22 cellular contexts compared by ENCODE assay signal in the genomic region with DNA sequence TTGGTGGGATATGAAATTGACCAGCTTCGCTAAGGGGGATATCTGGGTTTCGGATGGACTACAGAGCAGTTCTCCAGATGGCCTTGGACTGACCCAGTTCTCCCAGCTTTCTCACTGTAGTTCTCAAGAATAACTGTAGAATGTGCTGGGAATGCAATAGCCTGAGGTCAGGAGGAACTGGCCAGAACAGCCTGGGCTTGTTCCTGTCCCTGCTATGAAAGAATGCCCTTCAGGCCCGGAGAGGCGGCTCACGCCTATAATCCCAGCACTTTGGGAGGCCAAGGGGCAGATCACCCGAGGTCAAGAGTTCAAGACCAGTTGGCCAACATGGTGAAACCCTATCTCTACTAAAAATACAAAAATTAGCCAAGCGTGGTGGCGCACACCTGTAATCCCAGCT. TPM values are rescaled to one million over a fixed set of nuclear protein-coding genes. Genes with fewer than 3 reads are reported as not detected.
DNase-seq lines count a peak whose midpoint lies in the region; ATAC-seq and TF ChIP-seq lines count a peak whose summit lies in the region.
"Had no signal": no experiment of that assay in that cellular context is flagged by ENCODE, and none has a peak within 500 bp of the region (broad histone marks: within the 10 kb centered on the region; RNA-seq: fewer than 3 reads in every experiment).

No MANE protein-coding gene starts in this region.

- H3K4me1 Mint-ChIP-seq in endothelial cell (ENCODE audit: unreplicated experiment): peaks cover 21% of the 10 kb centered on the region

- peak; percentile 89 for DNase-seq in ELF-1 (ENCODE audit: low read depth, low spot score)
- DNase-seq in foreskin melanocyte: peak; percentile 82
- peak; percentile 80 for DNase-seq in islet precursor cell
- peak; percentile 21 for DNase-seq in testis
- DNase-seq in endothelial cell (ENCODE audit: low spot score): no peak
- no peak for DNase-seq in occipital lobe (lab: John Stamatoyannopoulos, UW)
- no peak for DNase-seq in DMS79 (lab: John Stamatoyannopoulos, UW)
- DNase-seq: 8988T; ACHN; BE2C; C1 segment of cervical spinal cord; Calu3; CD4-positive, alpha-beta memory T cell; CD4-positive, CD25-positive, alpha-beta regulatory T cell; CD8-positive, alpha-beta memory T cell; COR-L47; DND-41; EL; GF-D8 had no signal

- intact Hi-C loops in testis (cut with DNase I; ENCODE audit: low total_unique reads): no loop called here

- WGBS in testis, 2 donors: 72 to 74% methylated on average over 8 of the region's 8 CpGs

- H3K9me3 ChIP-seq in testis: no peaks in the 10 kb centered on the region
- H3K9me3 ChIP-seq: BE2C, BLaER1 had no signal

- TF ChIP-seq CTCF in testis (IDR thresholded peaks at IDR 0.05) (no peak), endothelial cell (IDR thresholded peaks at IDR 0.05; ENCODE audit: unreplicated experiment) (no peak)

- no peak overlapping the region for H3K4me3 Mint-ChIP-seq in endothelial cell (ENCODE audit: unreplicated experiment)
- H3K4me3 Mint-ChIP-seq: CD14-positive monocyte; CD4-positive, CD25-positive, alpha-beta regulatory T cell; CD8-positive, alpha-beta memory T cell had no signal

- H3K27ac ChIP-seq in testis: no peak overlapping the region
- H3K27ac ChIP-seq: BLaER1 had no signal

- no peaks in the 10 kb centered on the region for H3K9me3 Mint-ChIP-seq in endothelial cell (ENCODE audit: unreplicated experiment)
- H3K9me3 Mint-ChIP-seq: CD4-positive, alpha-beta memory T cell; CD8-positive, alpha-beta memory T cell had no signal

- ATAC-seq in GM21786 (IDR thresholded peaks at IDR 0.05; ENCODE audit: unreplicated experiment): no peak

- no peaks in the 10 kb centered on the region for H3K27me3 ChIP-seq in testis
- H3K27me3 ChIP-seq: BE2C, BLaER1 had no signal

- H3K4me3 ChIP-seq in testis: no peak overlapping the region
- H3K4me3 ChIP-seq: BLaER1 had no signal

- H3K36me3 Mint-ChIP-seq in endothelial cell (ENCODE audit: low read depth, unreplicated experiment): no peaks in the 10 kb centered on the region
- H3K36me3 Mint-ChIP-seq: CD14-positive monocyte; CD4-positive, alpha-beta memory T cell; CD4-positive, CD25-positive, alpha-beta regulatory T cell; CD8-positive, alpha-beta memory T cell had no signal

- no peak for TF ChIP-seq POLR2A in testis (IDR thresholded peaks at IDR 0.05)

- H3K36me3 ChIP-seq in testis (ENCODE audit: low read depth, missing control alignments): no peaks in the 10 kb centered on the region
- H3K36me3 ChIP-seq: BE2C, BLaER1 had no signal

- H3K4me1 ChIP-seq in testis: peaks cover 40% of the 10 kb centered on the region

- H3K27ac Mint-ChIP-seq in endothelial cell (ENCODE audit: unreplicated experiment): no peak overlapping the region
- H3K27ac Mint-ChIP-seq: CD4-positive, CD25-positive, alpha-beta regulatory T cell; CD8-positive, alpha-beta memory T cell had no signal

- H3K27me3 Mint-ChIP-seq in endothelial cell (ENCODE audit: unreplicated experiment): peaks cover 12% of the 10 kb centered on the region

RNA-seq across cellular contexts. Expression of a gene that starts 12.3 kb away (rescaled TPM):
- total RNA-seq in testis (10 to 100 TPM; 61.4 to 64.6 TPM), endothelial cell (ENCODE audit: unreplicated experiment) (147 TPM), occipital lobe (35.7 TPM)
- 59.1 TPM for polyA plus RNA-seq in testis (ENCODE audit: insufficient read depth, low read depth, low replicate concordance)

RNA-seq across cellular contexts. Expression of a gene that starts 33.5 kb away (rescaled TPM):
- total RNA-seq in testis (100 to 1,000 TPM; 102 to 104 TPM), endothelial cell (ENCODE audit: unreplicated experiment) (147 TPM), occipital lobe (70.5 TPM)
- 106 TPM for polyA plus RNA-seq in testis (ENCODE audit: insufficient read depth, low read depth, low replicate concordance)

Comparison
In these comparisons a context has a peak if more than half of its experiments do, and no peak if none do; other contexts are left out.
1. DNase-seq: peak in ELF-1 (single experiment), foreskin melanocyte (single experiment), islet precursor cell (single experiment) and testis (single experiment); none in endothelial cell (single experiment), occipital lobe (single experiment) and DMS79 (single experiment).